1 cellular context compared by ENCODE assay signal in genomic region chr5:61408476-61409168, GRCh38.
TF ChIP-seq lines count a peak whose summit lies in the region.

No MANE protein-coding gene starts in this region.

TF ChIP-seq in HEK293, 187 proteins besides CTCF, POLR2A, EP300 and RAD21 (continued from another document):
- TF ChIP-seq, protein P1, sequence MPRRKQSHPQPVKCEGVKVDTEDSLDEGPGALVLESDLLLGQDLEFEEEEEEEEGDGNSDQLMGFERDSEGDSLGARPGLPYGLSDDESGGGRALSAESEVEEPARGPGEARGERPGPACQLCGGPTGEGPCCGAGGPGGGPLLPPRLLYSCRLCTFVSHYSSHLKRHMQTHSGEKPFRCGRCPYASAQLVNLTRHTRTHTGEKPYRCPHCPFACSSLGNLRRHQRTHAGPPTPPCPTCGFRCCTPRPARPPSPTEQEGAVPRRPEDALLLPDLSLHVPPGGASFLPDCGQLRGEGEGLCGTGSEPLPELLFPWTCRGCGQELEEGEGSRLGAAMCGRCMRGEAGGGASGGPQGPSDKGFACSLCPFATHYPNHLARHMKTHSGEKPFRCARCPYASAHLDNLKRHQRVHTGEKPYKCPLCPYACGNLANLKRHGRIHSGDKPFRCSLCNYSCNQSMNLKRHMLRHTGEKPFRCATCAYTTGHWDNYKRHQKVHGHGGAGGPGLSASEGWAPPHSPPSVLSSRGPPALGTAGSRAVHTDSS (tag by site-specific recombination; IDR thresholded peaks at IDR 0.05): 0 out of 2 replicates have a peak, but pooled peaks have one; percentile 18
- TF ChIP-seq ZNF391 (tag by site-specific recombination; IDR thresholded peaks at IDR 0.05; ENCODE audit: borderline replicate concordance, low read depth): peak; percentile 81; the same call in 1 of the 2 replicates
- peak; percentile 87 for TF ChIP-seq KLF1 (tag by site-specific recombination; IDR thresholded peaks at IDR 0.05)
- TF ChIP-seq ZNF274 (IDR thresholded peaks at IDR 0.05; ENCODE audit: low read length): no peak
- no peak for TF ChIP-seq ZNF274 (tag by site-specific recombination; IDR thresholded peaks at IDR 0.05; ENCODE audit: borderline replicate concordance)
- TF ChIP-seq ZNF184 (tag by site-specific recombination; IDR thresholded peaks at IDR 0.05): peak; percentile 92
- no peak for TF ChIP-seq ZNF133 (tag by site-specific recombination; IDR thresholded peaks at IDR 0.05)
- peak; percentile 29; the same call in 1 of the 2 replicates for TF ChIP-seq ZBTB1 (tag by site-specific recombination; IDR thresholded peaks at IDR 0.05)
- TF ChIP-seq, protein P2, sequence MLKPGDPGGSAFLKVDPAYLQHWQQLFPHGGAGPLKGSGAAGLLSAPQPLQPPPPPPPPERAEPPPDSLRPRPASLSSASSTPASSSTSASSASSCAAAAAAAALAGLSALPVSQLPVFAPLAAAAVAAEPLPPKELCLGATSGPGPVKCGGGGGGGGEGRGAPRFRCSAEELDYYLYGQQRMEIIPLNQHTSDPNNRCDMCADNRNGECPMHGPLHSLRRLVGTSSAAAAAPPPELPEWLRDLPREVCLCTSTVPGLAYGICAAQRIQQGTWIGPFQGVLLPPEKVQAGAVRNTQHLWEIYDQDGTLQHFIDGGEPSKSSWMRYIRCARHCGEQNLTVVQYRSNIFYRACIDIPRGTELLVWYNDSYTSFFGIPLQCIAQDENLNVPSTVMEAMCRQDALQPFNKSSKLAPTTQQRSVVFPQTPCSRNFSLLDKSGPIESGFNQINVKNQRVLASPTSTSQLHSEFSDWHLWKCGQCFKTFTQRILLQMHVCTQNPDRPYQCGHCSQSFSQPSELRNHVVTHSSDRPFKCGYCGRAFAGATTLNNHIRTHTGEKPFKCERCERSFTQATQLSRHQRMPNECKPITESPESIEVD (tag by site-specific recombination; IDR thresholded peaks at IDR 0.05): peak; percentile 80
- no peak for TF ChIP-seq ZNF175 (tag by site-specific recombination; IDR thresholded peaks at IDR 0.05)
- no peak; the same call in 1 of the 2 replicates for TF ChIP-seq ZNF830 (tag by site-specific recombination; IDR thresholded peaks at IDR 0.05; ENCODE audit: low read depth)
- TF ChIP-seq ZNF626 (tag by site-specific recombination; IDR thresholded peaks at IDR 0.05): 0 out of 2 replicates have a peak, but pooled peaks have one; percentile 19
- TF ChIP-seq ZSCAN30 (tag by site-specific recombination; IDR thresholded peaks at IDR 0.05): peak; percentile 95
- TF ChIP-seq HOXD13 (CRISPR knock-in tag; IDR thresholded peaks at IDR 0.05; ENCODE audit: borderline replicate concordance): no peak; the same call in 1 of the 2 replicates
- TF ChIP-seq, protein P3, sequence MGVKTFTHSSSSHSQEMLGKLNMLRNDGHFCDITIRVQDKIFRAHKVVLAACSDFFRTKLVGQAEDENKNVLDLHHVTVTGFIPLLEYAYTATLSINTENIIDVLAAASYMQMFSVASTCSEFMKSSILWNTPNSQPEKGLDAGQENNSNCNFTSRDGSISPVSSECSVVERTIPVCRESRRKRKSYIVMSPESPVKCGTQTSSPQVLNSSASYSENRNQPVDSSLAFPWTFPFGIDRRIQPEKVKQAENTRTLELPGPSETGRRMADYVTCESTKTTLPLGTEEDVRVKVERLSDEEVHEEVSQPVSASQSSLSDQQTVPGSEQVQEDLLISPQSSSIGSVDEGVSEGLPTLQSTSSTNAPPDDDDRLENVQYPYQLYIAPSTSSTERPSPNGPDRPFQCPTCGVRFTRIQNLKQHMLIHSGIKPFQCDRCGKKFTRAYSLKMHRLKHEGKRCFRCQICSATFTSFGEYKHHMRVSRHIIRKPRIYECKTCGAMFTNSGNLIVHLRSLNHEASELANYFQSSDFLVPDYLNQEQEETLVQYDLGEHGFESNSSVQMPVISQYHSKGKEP (tag by site-specific recombination; IDR thresholded peaks at IDR 0.05): peak; percentile 100
- TF ChIP-seq KLF7 (tag by site-specific recombination; IDR thresholded peaks at IDR 0.05; ENCODE audit: borderline replicate concordance): peak; percentile 51; the same call in 1 of the 2 replicates
- peak; percentile 99 for TF ChIP-seq KLF10 (tag by site-specific recombination; IDR thresholded peaks at IDR 0.05)
- peak; percentile 93 for TF ChIP-seq SP7 (tag by site-specific recombination; IDR thresholded peaks at IDR 0.05)
- TF ChIP-seq ZBTB8A (tag by site-specific recombination; IDR thresholded peaks at IDR 0.05): peak; percentile 66
- TF ChIP-seq ZBTB21 (tag by site-specific recombination; IDR thresholded peaks at IDR 0.05): peak; percentile 95
- peak; percentile 21; the same call in 1 of the 2 replicates for TF ChIP-seq ZNF214 (tag by site-specific recombination; IDR thresholded peaks at IDR 0.05; ENCODE audit: borderline replicate concordance)
- TF ChIP-seq ZNF837 (tag by site-specific recombination; IDR thresholded peaks at IDR 0.05): no peak
- peak; percentile 83 for TF ChIP-seq ZFHX2 (tag by site-specific recombination; conservative IDR thresholded peaks at IDR 0.05)
- peak; percentile 99 for TF ChIP-seq ZNF600 (tag by site-specific recombination; IDR thresholded peaks at IDR 0.05)
- peak; percentile 93 for TF ChIP-seq ZXDB (tag by site-specific recombination; IDR thresholded peaks at IDR 0.05)
- peak; percentile 31; the same call in 1 of the 2 replicates for TF ChIP-seq ZNF37A (tag by site-specific recombination; IDR thresholded peaks at IDR 0.05)
- no peak for TF ChIP-seq ZBTB10 (tag by site-specific recombination; IDR thresholded peaks at IDR 0.05)
